14 cellular contexts compared by ENCODE assay signal in the genomic region with DNA sequence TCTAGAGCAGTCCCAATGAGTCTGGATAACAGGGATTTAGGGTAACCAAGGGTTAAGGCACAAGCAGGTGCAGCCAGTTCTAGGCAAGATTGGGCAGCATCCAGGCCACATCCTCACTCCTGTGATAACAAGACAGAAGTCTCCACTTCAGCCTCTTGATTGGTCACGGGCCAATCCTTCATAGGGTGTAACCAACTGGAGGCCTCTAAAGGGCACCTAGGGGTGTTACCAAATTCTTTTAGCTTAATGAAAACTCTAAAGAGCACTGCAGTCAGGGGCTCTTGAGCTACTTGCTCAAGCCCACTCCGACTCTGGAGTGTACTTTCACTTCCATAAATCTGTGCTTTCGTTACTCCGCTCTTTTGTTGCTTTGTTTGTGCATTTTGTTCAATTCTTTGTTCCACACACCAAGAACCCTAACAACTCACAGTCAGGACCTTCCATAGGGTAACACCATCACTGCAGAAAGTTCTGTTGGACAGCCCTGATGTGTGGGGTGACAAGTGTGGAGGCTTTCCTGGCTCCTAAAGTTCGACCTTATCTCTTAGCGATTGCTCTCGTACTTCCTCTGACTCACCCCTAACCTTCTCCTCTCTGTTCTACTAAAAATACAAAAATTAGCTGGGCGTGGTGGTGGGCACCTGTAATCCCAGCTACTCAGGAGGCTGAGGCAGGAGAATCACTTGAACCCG. TPM values are rescaled to one million over a fixed set of nuclear protein-coding genes. Genes with fewer than 3 reads are reported as not detected.
DNase-seq lines count a peak whose midpoint lies in the region; ATAC-seq and TF ChIP-seq lines count a peak whose summit lies in the region.
"Had no signal": no experiment of that assay in that cellular context is flagged by ENCODE, and none has a peak within 500 bp of the region (broad histone marks: within the 10 kb centered on the region; RNA-seq: fewer than 3 reads in every experiment).

No MANE protein-coding gene starts in this region.

- CTCF ChIA-PET in activated CD4-positive, alpha-beta T cell treated with anti-CD3 and anti-CD28 coated beads, Interleukin-2, amount 10 ng/mL, durations not matched to agents 7 days and 5 days (lab: Charles Lee): interaction anchor here (1.1 to 1.7 kb wide), 2 partner anchors 12 to 53 kb away, joined by 4 to 6 read pairs; no protein-coding TSS in a partner anchor
- CTCF ChIA-PET in activated CD8-positive, alpha-beta T cell treated with anti-CD3 and anti-CD28 coated beads for 36 hours (lab: Charles Lee): interaction anchor here (2.2 kb wide), 1 partner anchor 243 kb away, joined by 5 read pairs; no protein-coding TSS in a partner anchor
- CTCF ChIA-PET in naive thymus-derived CD4-positive, alpha-beta T cell (lab: Charles Lee): interaction anchor here (2.1 kb wide), 1 partner anchor 9 kb away, joined by 8 read pairs; no protein-coding TSS in a partner anchor

- no peaks in the 10 kb centered on the region for H3K9me3 ChIP-seq in naive thymus-derived CD4-positive, alpha-beta T cell (ENCODE audit: control insufficient read depth in 2 of 3, low read length in 3 of 3)
- no peaks in the 10 kb centered on the region for H3K9me3 ChIP-seq in BE2C

- no peaks in the 10 kb centered on the region for H3K27me3 ChIP-seq in naive thymus-derived CD4-positive, alpha-beta T cell (ENCODE audit: control insufficient read depth in 2 of 2, insufficient read depth in 2 of 2, low read length in 2 of 2)
- no peaks in the 10 kb centered on the region; the same call in 1 of the 2 replicates for H3K27me3 ChIP-seq in BE2C

- peak overlapping the region; percentile 58 for H3K27ac Mint-ChIP-seq in activated CD4-positive, alpha-beta T cell treated with anti-CD3 and anti-CD28 coated beads, Interleukin-2, amount 10 ng/mL, durations not matched to agents 7 days and 5 days
- H3K27ac Mint-ChIP-seq in activated CD8-positive, alpha-beta T cell treated with anti-CD3 and anti-CD28 coated beads for 36 hours: peak overlapping the region; percentile 84
- peak overlapping the region; percentile 28 to 81 (median 56) for H3K27ac Mint-ChIP-seq in naive thymus-derived CD4-positive, alpha-beta T cell

- intact Hi-C loops in activated CD8-positive, alpha-beta T cell treated with anti-CD3 and anti-CD28 coated beads for 36 hours (cut with micrococcal nuclease): no loop called here
- intact Hi-C loops in naive thymus-derived CD4-positive, alpha-beta T cell (cut with micrococcal nuclease): no loop called here

- no peak overlapping the region for H3K4me3 ChIP-seq in naive thymus-derived CD4-positive, alpha-beta T cell (ENCODE audit: low read length)
- no peak overlapping the region for H3K4me3 ChIP-seq in BE2C (ENCODE audit: low read depth, low read length)

- no peak for ATAC-seq in activated CD8-positive, alpha-beta T cell treated with anti-CD3 and anti-CD28 coated beads for 36 hours
- no peak for ATAC-seq in naive thymus-derived CD4-positive, alpha-beta T cell

- DNase-seq in activated CD4-positive, alpha-beta T cell treated with anti-CD3 and anti-CD28 coated beads, Interleukin-2, amount 10 ng/mL, durations not matched to agents 7 days and 5 days: no peak
- no peak for DNase-seq in activated CD4-positive, alpha-beta T cell treated with anti-CD3 and anti-CD28 coated beads, Interleukin-2, amount 50 U/mL, for 4 hours
- DNase-seq in M059J (ENCODE audit: low read depth): peak; percentile 24
- DNase-seq in activated CD8-positive, alpha-beta T cell treated with anti-CD3 and anti-CD28 coated beads for 36 hours: peak; percentile 19
- no peak for DNase-seq in naive thymus-derived CD4-positive, alpha-beta T cell
- DNase-seq in NCI-H1048 (lab: John Stamatoyannopoulos, UW): no peak
- no peak for DNase-seq in BE2C
- no peak for DNase-seq in dermis blood vessel endothelial cell
- DNase-seq: activated gamma-delta T cell treated with Interleukin-2 at 50 U/mL for 16 hours, cerebellar nuclear complex, IMR-90, mammary epithelial cell, posterior cingulate gyrus had no signal

- peaks cover 36% of the 10 kb centered on the region for H3K36me3 Mint-ChIP-seq in activated CD4-positive, alpha-beta T cell treated with anti-CD3 and anti-CD28 coated beads, Interleukin-2, amount 10 ng/mL, durations not matched to agents 7 days and 5 days (ENCODE audit: low read depth)
- H3K36me3 Mint-ChIP-seq in activated CD8-positive, alpha-beta T cell treated with anti-CD3 and anti-CD28 coated beads for 36 hours (ENCODE audit: low read depth): peaks cover 30% of the 10 kb centered on the region
- H3K36me3 Mint-ChIP-seq in naive thymus-derived CD4-positive, alpha-beta T cell: peaks cover 0 to 15% (median 12%) of the 10 kb centered on the region in 5 donors

- POLR2A ChIA-PET in activated CD4-positive, alpha-beta T cell treated with anti-CD3 and anti-CD28 coated beads, Interleukin-2, amount 10 ng/mL, durations not matched to agents 7 days and 5 days (lab: Charles Lee): no interaction called here
- POLR2A ChIA-PET in activated CD8-positive, alpha-beta T cell treated with anti-CD3 and anti-CD28 coated beads for 36 hours (lab: Charles Lee): interaction anchor here (0.9 kb wide), 1 partner anchor 11 kb away, joined by 3 read pairs; no protein-coding TSS in a partner anchor
- POLR2A ChIA-PET in naive thymus-derived CD4-positive, alpha-beta T cell (lab: Charles Lee): no interaction called here

- H3K4me1 ChIP-seq in naive thymus-derived CD4-positive, alpha-beta T cell (ENCODE audit: control insufficient read depth in 2 of 2, insufficient read depth in 2 of 2, low read length in 2 of 2): peaks cover 8 to 19% of the 10 kb centered on the region in 2 donors
- H3K4me1 ChIP-seq in BE2C: no peaks in the 10 kb centered on the region

- H3K9me3 Mint-ChIP-seq in activated CD4-positive, alpha-beta T cell treated with anti-CD3 and anti-CD28 coated beads, Interleukin-2, amount 10 ng/mL, durations not matched to agents 7 days and 5 days: no peaks in the 10 kb centered on the region
- H3K9me3 Mint-ChIP-seq in activated CD8-positive, alpha-beta T cell treated with anti-CD3 and anti-CD28 coated beads for 36 hours: no peaks in the 10 kb centered on the region
- H3K9me3 Mint-ChIP-seq in naive thymus-derived CD4-positive, alpha-beta T cell: no peaks in the 10 kb centered on the region

- H3K27ac ChIP-seq in naive thymus-derived CD4-positive, alpha-beta T cell (ENCODE audit: low read depth, low read length): no peak overlapping the region
- H3K27ac ChIP-seq: VCaP had no signal

- peaks cover 35% of the 10 kb centered on the region for H3K4me1 Mint-ChIP-seq in activated CD4-positive, alpha-beta T cell treated with anti-CD3 and anti-CD28 coated beads, Interleukin-2, amount 10 ng/mL, durations not matched to agents 7 days and 5 days
- H3K4me1 Mint-ChIP-seq in activated CD8-positive, alpha-beta T cell treated with anti-CD3 and anti-CD28 coated beads for 36 hours (ENCODE audit: low read depth): peaks cover 38% of the 10 kb centered on the region
- peaks cover 7 to 50% (median 22%) of the 10 kb centered on the region in 7 donors for H3K4me1 Mint-ChIP-seq in naive thymus-derived CD4-positive, alpha-beta T cell

- no peaks in the 10 kb centered on the region for H3K27me3 Mint-ChIP-seq in activated CD4-positive, alpha-beta T cell treated with anti-CD3 and anti-CD28 coated beads, Interleukin-2, amount 10 ng/mL, durations not matched to agents 7 days and 5 days
- no peaks in the 10 kb centered on the region for H3K27me3 Mint-ChIP-seq in activated CD8-positive, alpha-beta T cell treated with anti-CD3 and anti-CD28 coated beads for 36 hours
- H3K27me3 Mint-ChIP-seq in naive thymus-derived CD4-positive, alpha-beta T cell: no peaks in the 10 kb centered on the region

- no peak overlapping the region for H3K4me3 Mint-ChIP-seq in activated CD4-positive, alpha-beta T cell treated with anti-CD3 and anti-CD28 coated beads, Interleukin-2, amount 10 ng/mL, durations not matched to agents 7 days and 5 days
- H3K4me3 Mint-ChIP-seq in activated CD8-positive, alpha-beta T cell treated with anti-CD3 and anti-CD28 coated beads for 36 hours: no peak overlapping the region
- peak overlapping the region in 2 of 10 donors; percentile 47 to 55 for H3K4me3 Mint-ChIP-seq in naive thymus-derived CD4-positive, alpha-beta T cell

- TF ChIP-seq CTCF in activated CD8-positive, alpha-beta T cell treated with anti-CD3 and anti-CD28 coated beads for 36 hours (IDR thresholded peaks at IDR 0.05): no peak
- no peak for TF ChIP-seq CTCF in BE2C (IDR thresholded peaks at IDR 0.05; ENCODE audit: low read depth, low read length)

- peaks cover 0 to 7% (median 0%) of the 10 kb centered on the region in 3 experiments for H3K36me3 ChIP-seq in naive thymus-derived CD4-positive, alpha-beta T cell (ENCODE audit: control insufficient read depth in 2 of 3, insufficient read depth in 3 of 3, low read length in 3 of 3)
- H3K36me3 ChIP-seq in BE2C: no peaks in the 10 kb centered on the region

RNA-seq across cellular contexts. Expression of a gene that starts 36.1 kb away (rescaled TPM):
- 1 to 10 TPM; 6.9 to 9.3 TPM for total RNA-seq in activated CD4-positive, alpha-beta T cell treated with anti-CD3 and anti-CD28 coated beads, Interleukin-2, amount 10 ng/mL, durations not matched to agents 7 days and 5 days
- total RNA-seq in M059J (2014; rRNA removed; shearing (Covaris generic)): 0.52 and 1.6 TPM in 2 replicates
- 1 to 10 TPM; 8.4 to 9.5 TPM for total RNA-seq in activated CD8-positive, alpha-beta T cell treated with anti-CD3 and anti-CD28 coated beads for 36 hours
- total RNA-seq in naive thymus-derived CD4-positive, alpha-beta T cell: 10 to 100 TPM in 1 of 5 experiments, 1 to 10 TPM in 4; 5.0 to 11.6 (median 7.4) TPM
- polyA plus RNA-seq in naive thymus-derived CD4-positive, alpha-beta T cell: 1 to 10 TPM in 1 of 2 donors, under 1 TPM in 1; 0.82 to 1.0 TPM
- 5.5 TPM for polyA plus RNA-seq in BE2C (2012; ENCODE audit: insufficient read depth, insufficient read length, low read depth)
- 3.1 and 5.0 TPM in 2 replicates for total RNA-seq in dermis blood vessel endothelial cell

RNA-seq across cellular contexts. Expression of a gene that starts 36.4 kb away (rescaled TPM):
- total RNA-seq in activated CD4-positive, alpha-beta T cell treated with anti-CD3 and anti-CD28 coated beads, Interleukin-2, amount 10 ng/mL, durations not matched to agents 7 days and 5 days: 100 to 1,000 TPM; 200 to 206 TPM
- 36.4 and 55.9 TPM in 2 replicates for total RNA-seq in M059J (2014; rRNA removed; shearing (Covaris generic))
- 100 to 1,000 TPM; 181 to 188 TPM for total RNA-seq in activated CD8-positive, alpha-beta T cell treated with anti-CD3 and anti-CD28 coated beads for 36 hours
- 100 to 1,000 TPM in 4 of 5 experiments, 10 to 100 TPM in 1; 61.0 to 134 (median 122) TPM for total RNA-seq in naive thymus-derived CD4-positive, alpha-beta T cell
- polyA plus RNA-seq in naive thymus-derived CD4-positive, alpha-beta T cell: 10 to 100 TPM; 38.1 to 44.6 TPM
- polyA plus RNA-seq in BE2C (2012; ENCODE audit: insufficient read depth, insufficient read length, low read depth): 10.4 TPM
- 32.5 and 46.9 TPM in 2 replicates for total RNA-seq in dermis blood vessel endothelial cell

RNA-seq across cellular contexts. Expression of a gene that starts 49.2 kb away (rescaled TPM):
- 100 to 1,000 TPM; 174 to 189 TPM for total RNA-seq in activated CD4-positive, alpha-beta T cell treated with anti-CD3 and anti-CD28 coated beads, Interleukin-2, amount 10 ng/mL, durations not matched to agents 7 days and 5 days
- total RNA-seq in M059J (2014; rRNA removed; shearing (Covaris generic)): 6.7 and 10.7 TPM in 2 replicates
- total RNA-seq in activated CD8-positive, alpha-beta T cell treated with anti-CD3 and anti-CD28 coated beads for 36 hours: 100 to 1,000 TPM; 109 TPM
- total RNA-seq in naive thymus-derived CD4-positive, alpha-beta T cell: 100 to 1,000 TPM; 104 to 301 (median 182) TPM
- 100 to 1,000 TPM in 1 of 2 donors, 10 to 100 TPM in 1; 73.6 to 101 TPM for polyA plus RNA-seq in naive thymus-derived CD4-positive, alpha-beta T cell
- 3.1 TPM for polyA plus RNA-seq in BE2C (2012; ENCODE audit: insufficient read depth, insufficient read length, low read depth)
- total RNA-seq in dermis blood vessel endothelial cell: 104 and 112 TPM in 2 replicates

Comparison
In these comparisons a context has a peak if more than half of its experiments do, and no peak if none do; other contexts are left out.
1. DNase-seq: peak in M059J (single experiment) and activated CD8-positive, alpha-beta T cell treated with anti-CD3 and anti-CD28 coated beads for 36 hours (single experiment); none in activated CD4-positive, alpha-beta T cell treated with anti-CD3 and anti-CD28 coated beads, Interleukin-2, amount 10 ng/mL, durations not matched to agents 7 days and 5 days (single experiment), activated CD4-positive, alpha-beta T cell treated with anti-CD3 and anti-CD28 coated beads, Interleukin-2, amount 50 U/mL, for 4 hours (0 of 2), naive thymus-derived CD4-positive, alpha-beta T cell (0 of 9), NCI-H1048 (single experiment), BE2C (single experiment) and dermis blood vessel endothelial cell (single experiment).
2. Peak in every context shown above with its lines, with median percentiles within 50 percentile points of each other: H3K27ac Mint-ChIP-seq.